ENCODE assay signal across 1 cellular context in genomic region chr19:10007811-10008211, GRCh38.
TF ChIP-seq lines count a peak whose summit lies in the region.

No MANE protein-coding gene starts in this region.

TF ChIP-seq in IMR-90, 13 proteins besides CTCF, POLR2A, EP300 and RAD21 (continued from another document):
- TF ChIP-seq RFX5 (IDR thresholded peaks at IDR 0.05; ENCODE audit: low read depth, low read length) (no peak), SMC3 (IDR thresholded peaks at IDR 0.05; ENCODE audit: low read depth, low read length) (no peak), CEBPB (IDR thresholded peaks at IDR 0.05; ENCODE audit: low read depth, low read length) (no peak), NFE2L2 (IDR thresholded peaks at IDR 0.05; ENCODE audit: low read depth, low read length) (no peak), RCOR1 (IDR thresholded peaks at IDR 0.05; ENCODE audit: insufficient replicate concordance, low read length) (no peak), BHLHE40 (IDR thresholded peaks at IDR 0.05; ENCODE audit: low read depth, low read length) (no peak), ELK1 (IDR thresholded peaks at IDR 0.05; ENCODE audit: borderline replicate concordance, low read depth, low read length) (no peak), CHD1 (IDR thresholded peaks at IDR 0.05; ENCODE audit: low read depth, low read length) (no peak), MAFK (IDR thresholded peaks at IDR 0.05; ENCODE audit: low read depth, low read length) (no peak), MAZ (IDR thresholded peaks at IDR 0.05; ENCODE audit: borderline replicate concordance, low read depth, low read length) (no peak), MXI1 (IDR thresholded peaks at IDR 0.05; ENCODE audit: borderline replicate concordance, low read depth, low read length) (no peak), USF2 (IDR thresholded peaks at IDR 0.05; ENCODE audit: low read depth, low read length) (no peak)
